In the genomic region with DNA sequence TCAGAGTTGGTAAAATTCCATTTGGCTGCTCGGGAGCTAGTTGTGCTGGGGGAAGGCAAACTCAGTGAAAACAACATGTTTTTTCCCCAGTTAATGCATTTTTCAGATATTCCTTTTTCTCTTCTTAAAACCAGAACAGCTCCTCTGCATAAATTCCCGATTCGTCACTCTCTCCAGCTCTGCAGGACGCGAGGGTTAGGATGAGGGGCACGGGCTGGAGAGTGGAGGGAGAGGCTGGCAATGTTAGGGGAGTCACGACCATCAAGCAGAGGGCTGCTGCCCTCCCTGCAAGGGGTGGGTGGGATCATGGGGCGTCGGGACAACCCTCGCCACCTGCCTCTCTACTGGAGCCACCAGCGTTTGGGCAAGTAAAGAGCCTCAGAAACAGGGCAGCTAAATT, we compare ENCODE assay signal across 26 cellular contexts. TPM values are rescaled to one million over a fixed set of nuclear protein-coding genes. Genes with fewer than 3 reads are reported as not detected.
"Had no signal": no experiment of that assay in that cellular context is flagged by ENCODE, and none has a peak within 500 bp of the region (broad histone marks: within the 10 kb centered on the region; RNA-seq: fewer than 3 reads in every experiment).

No MANE protein-coding gene starts in this region.

- H3K27ac ChIP-seq: brain microvascular endothelial cell, cardiac muscle cell, SJSA1 had no signal

- ATAC-seq: activated T-helper 17 cell treated with anti-CD3 and anti-CD28 coated beads, Interleukin-2, amount 50 U/mL, for 72 hours; PC-3; SK-N-SH treated with all-trans-retinoic acid at 6 μM for 48 hours had no signal

- DNase-seq: activated B cell treated with CpG ODN at 0.5 μM for 24 hours; activated CD4-positive, alpha-beta memory T cell treated with anti-CD3 and anti-CD28 coated beads for 36 hours; activated CD4-positive, alpha-beta T cell treated with anti-CD3 and anti-CD28 coated beads, Interleukin-2, amount 10 ng/mL, durations not matched to agents 7 days and 5 days; activated gamma-delta T cell; activated naive CD4-positive, alpha-beta T cell treated with anti-CD3 and anti-CD28 coated beads for 36 hours; activated T-cell treated with anti-CD3 and anti-CD28 coated beads for 4 hours; activated T-cell treated with anti-CD3 and anti-CD28 coated beads, Interleukin-2, amount 50 U/mL, for 48 hours; amygdala; brain microvascular endothelial cell; Karpas-422; MM.1S; NCI-H1105; NCI-H1436 treated with DMSO at 0.1 percent for 48 hours; NCI-H187; NCI-H2081; NCI-H524; PC-3; SHP77; T-helper 9 cell had no signal

- H3K36me3 ChIP-seq: brain microvascular endothelial cell, cardiac muscle cell, SJSA1 had no signal

- H3K4me1 ChIP-seq: SJSA1 had no signal

- H3K4me3 ChIP-seq: cardiac muscle cell, SJSA1 had no signal

- H3K27me3 ChIP-seq: cardiac muscle cell had no signal

- H3K27ac Mint-ChIP-seq: activated B cell treated with CpG ODN at 0.5 μM for 24 hours; activated CD4-positive, alpha-beta memory T cell treated with anti-CD3 and anti-CD28 coated beads for 36 hours; activated CD4-positive, alpha-beta T cell treated with anti-CD3 and anti-CD28 coated beads, Interleukin-2, amount 10 ng/mL, durations not matched to agents 7 days and 5 days; activated naive CD4-positive, alpha-beta T cell treated with anti-CD3 and anti-CD28 coated beads for 36 hours; activated naive CD8-positive, alpha-beta T cell; activated T-helper 17 cell treated with anti-CD3 and anti-CD28 coated beads, Interleukin-2, amount 50 U/mL, for 72 hours; T-helper 1 cell treated with Interleukin-12 subunit alpha and Interleukin-12 subunit beta and Interleukin-4 antibody, amounts not matched to agents 30 μg/mL and 1 μg/mL, for 36 hours had no signal

- H3K4me3 Mint-ChIP-seq: activated B cell treated with CpG ODN at 0.5 μM for 24 hours; activated CD4-positive, alpha-beta memory T cell treated with anti-CD3 and anti-CD28 coated beads for 36 hours; activated CD4-positive, alpha-beta T cell treated with anti-CD3 and anti-CD28 coated beads, Interleukin-2, amount 10 ng/mL, durations not matched to agents 7 days and 5 days; activated naive CD4-positive, alpha-beta T cell treated with anti-CD3 and anti-CD28 coated beads for 36 hours; activated naive CD8-positive, alpha-beta T cell; activated T-helper 17 cell treated with anti-CD3 and anti-CD28 coated beads, Interleukin-2, amount 50 U/mL, for 72 hours; T-helper 1 cell treated with Interleukin-12 subunit alpha and Interleukin-12 subunit beta and Interleukin-4 antibody, amounts not matched to agents 30 μg/mL and 1 μg/mL, for 36 hours had no signal

- H3K9me3 Mint-ChIP-seq: activated B cell treated with CpG ODN at 0.5 μM for 24 hours; activated CD4-positive, alpha-beta memory T cell treated with anti-CD3 and anti-CD28 coated beads for 36 hours; activated CD4-positive, alpha-beta T cell treated with anti-CD3 and anti-CD28 coated beads, Interleukin-2, amount 10 ng/mL, durations not matched to agents 7 days and 5 days; activated naive CD4-positive, alpha-beta T cell treated with anti-CD3 and anti-CD28 coated beads for 36 hours; activated T-helper 17 cell treated with anti-CD3 and anti-CD28 coated beads, Interleukin-2, amount 50 U/mL, for 72 hours; T-helper 1 cell treated with Interleukin-12 subunit alpha and Interleukin-12 subunit beta and Interleukin-4 antibody, amounts not matched to agents 30 μg/mL and 1 μg/mL, for 36 hours had no signal

- H3K4me1 Mint-ChIP-seq: activated CD4-positive, alpha-beta T cell treated with anti-CD3 and anti-CD28 coated beads, Interleukin-2, amount 10 ng/mL, durations not matched to agents 7 days and 5 days had no signal

- H3K36me3 Mint-ChIP-seq: activated CD4-positive, alpha-beta memory T cell treated with anti-CD3 and anti-CD28 coated beads for 36 hours; activated naive CD8-positive, alpha-beta T cell had no signal

RNA-seq across cellular contexts. Expression of a gene that starts 31.4 kb away (rescaled TPM):
- total RNA-seq: activated B cell treated with CpG ODN at 0.5 μM for 24 hours; activated CD4-positive, alpha-beta memory T cell treated with anti-CD3 and anti-CD28 coated beads for 36 hours; activated CD4-positive, alpha-beta T cell treated with anti-CD3 and anti-CD28 coated beads, Interleukin-2, amount 10 ng/mL, durations not matched to agents 7 days and 5 days; activated CD8-positive, alpha-beta memory T cell treated with anti-CD3 and anti-CD28 coated beads for 36 hours; activated naive CD4-positive, alpha-beta T cell treated with anti-CD3 and anti-CD28 coated beads for 36 hours; activated T-helper 17 cell treated with anti-CD3 and anti-CD28 coated beads, Interleukin-2, amount 50 U/mL, for 72 hours; SJSA1 had no signal

RNA-seq across cellular contexts. Expression of a gene that starts 40.9 kb away (rescaled TPM):
- total RNA-seq: activated B cell treated with CpG ODN at 0.5 μM for 24 hours; activated CD4-positive, alpha-beta memory T cell treated with anti-CD3 and anti-CD28 coated beads for 36 hours; activated CD4-positive, alpha-beta T cell treated with anti-CD3 and anti-CD28 coated beads, Interleukin-2, amount 10 ng/mL, durations not matched to agents 7 days and 5 days; activated naive CD4-positive, alpha-beta T cell treated with anti-CD3 and anti-CD28 coated beads for 36 hours; SJSA1 had no signal
